ENCODE assay signal across 8 cellular contexts in genomic region chr18:74796928-74797576, GRCh38.
A peak's percentile ranks its signal among the peaks of the same experiment; 100 is the strongest.
DNase-seq lines count a peak whose midpoint lies in the region; ATAC-seq and TF ChIP-seq lines count a peak whose summit lies in the region.

No MANE protein-coding gene starts in this region.

- peaks cover 22% of the 10 kb centered on the region for H3K4me1 Mint-ChIP-seq in stimulated activated naive CD8-positive, alpha-beta T cell treated with anti-CD3 and anti-CD28 coated beads, Interleukin-15, amount 100 ng/mL, for 72 hours

- TF ChIP-seq CTCF in gastroesophageal sphincter (IDR thresholded peaks at IDR 0.05) = no peak

- 25 to 28% methylated on average over 7 of the region's 7 CpGs for WGBS in gastroesophageal sphincter (ENCODE audit: low coverage in 1 of 2), 2 donors

- peaks cover 0 to 34% (median 4%) of the 10 kb centered on the region in 3 donors for H3K4me1 ChIP-seq in gastroesophageal sphincter

- H3K27me3 ChIP-seq in gastroesophageal sphincter = no peaks in the 10 kb centered on the region

- H3K27ac ChIP-seq in gastroesophageal sphincter = peak overlapping the region in 3 of 4 donors; percentile 31 to 52 (median 35)

- H3K4me3 ChIP-seq in gastroesophageal sphincter = no peak overlapping the region

- H3K36me3 ChIP-seq in gastroesophageal sphincter = no peaks in the 10 kb centered on the region

- peak; percentile 21 for DNase-seq in activated CD4-positive, alpha-beta T cell treated with anti-CD3 and anti-CD28 coated beads for 48 hours
- no peak for DNase-seq in activated CD4-positive, alpha-beta T cell treated with anti-CD3 and anti-CD28 coated beads for 1 hour
- peak; percentile 81 for DNase-seq in NCI-H69 (lab: John Stamatoyannopoulos, UW)
- DNase-seq in stimulated activated naive CD8-positive, alpha-beta T cell treated with anti-CD3 and anti-CD28 coated beads, Interleukin-15, amount 100 ng/mL, for 72 hours = no peak
- DNase-seq in effector CD4-positive, alpha-beta T cell = no peak
- DNase-seq in stimulated activated CD4-positive, alpha-beta T cell treated with anti-CD3 and anti-CD28 coated beads, Interleukin-15, amount 100 ng/mL, for 24 hours = no peak

- no peaks in the 10 kb centered on the region for H3K9me3 ChIP-seq in gastroesophageal sphincter

- TF ChIP-seq EP300 in gastroesophageal sphincter (IDR thresholded peaks at IDR 0.05) = no peak

- TF ChIP-seq POLR2A in gastroesophageal sphincter (IDR thresholded peaks at IDR 0.05) = no peak

- no peaks in the 10 kb centered on the region for H3K9me3 Mint-ChIP-seq in stimulated activated naive CD8-positive, alpha-beta T cell treated with anti-CD3 and anti-CD28 coated beads, Interleukin-15, amount 100 ng/mL, for 72 hours

- ATAC-seq in HG02623 (IDR thresholded peaks at IDR 0.05; ENCODE audit: unreplicated experiment) = peak; percentile 99
- no peak for ATAC-seq in gastroesophageal sphincter
- peak; percentile 69 for ATAC-seq in stimulated activated naive CD8-positive, alpha-beta T cell treated with anti-CD3 and anti-CD28 coated beads, Interleukin-15, amount 100 ng/mL, for 72 hours

- H3K27me3 Mint-ChIP-seq in stimulated activated naive CD8-positive, alpha-beta T cell treated with anti-CD3 and anti-CD28 coated beads, Interleukin-15, amount 100 ng/mL, for 72 hours = no peaks in the 10 kb centered on the region

- no peak overlapping the region for H3K4me3 Mint-ChIP-seq in stimulated activated naive CD8-positive, alpha-beta T cell treated with anti-CD3 and anti-CD28 coated beads, Interleukin-15, amount 100 ng/mL, for 72 hours

- no peak overlapping the region for H3K27ac Mint-ChIP-seq in stimulated activated naive CD8-positive, alpha-beta T cell treated with anti-CD3 and anti-CD28 coated beads, Interleukin-15, amount 100 ng/mL, for 72 hours

Comparison
In these comparisons a context has a peak if more than half of its experiments do, and no peak if none do; other contexts are left out.
1. DNase-seq: peak in activated CD4-positive, alpha-beta T cell treated with anti-CD3 and anti-CD28 coated beads for 48 hours (single experiment) and NCI-H69 (single experiment); none in activated CD4-positive, alpha-beta T cell treated with anti-CD3 and anti-CD28 coated beads for 1 hour (single experiment), stimulated activated naive CD8-positive, alpha-beta T cell treated with anti-CD3 and anti-CD28 coated beads, Interleukin-15, amount 100 ng/mL, for 72 hours (0 of 2), effector CD4-positive, alpha-beta T cell (single experiment) and stimulated activated CD4-positive, alpha-beta T cell treated with anti-CD3 and anti-CD28 coated beads, Interleukin-15, amount 100 ng/mL, for 24 hours (single experiment).